Comparison of ENCODE assay signal across 19 cellular contexts in the genomic region with DNA sequence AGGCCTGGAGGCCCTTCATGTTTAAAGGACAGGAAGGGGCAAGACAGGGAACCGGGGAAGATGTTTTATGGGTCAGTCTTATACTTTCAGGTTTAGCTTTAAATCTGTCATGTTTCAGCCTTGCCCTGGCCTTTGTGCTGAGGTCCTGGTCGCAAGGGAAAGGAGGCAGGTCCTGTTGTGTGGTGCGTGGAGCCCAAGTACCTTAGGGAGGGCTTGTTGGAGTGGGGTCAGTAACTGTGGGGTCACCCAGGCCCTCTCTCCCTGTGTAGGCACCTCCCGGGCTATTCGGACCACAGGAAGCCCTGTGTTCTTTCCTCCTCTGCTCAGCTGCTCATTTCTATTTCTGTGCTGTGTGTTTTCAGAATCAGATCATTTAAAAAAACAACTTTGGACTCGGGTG. TPM values are rescaled to one million over a fixed set of nuclear protein-coding genes. Genes with fewer than 3 reads are reported as not detected.
DNase-seq lines count a peak whose midpoint lies in the region; ATAC-seq, FAIRE-seq and TF ChIP-seq lines count a peak whose summit lies in the region.
"Had no signal": no experiment of that assay in that cellular context is flagged by ENCODE, and none has a peak within 500 bp of the region (broad histone marks: within the 10 kb centered on the region; RNA-seq: fewer than 3 reads in every experiment).

No MANE protein-coding gene starts in this region.

- no peak for FAIRE-seq in kidney (lab: Jason Lieb, UNC)
- FAIRE-seq: H1 had no signal

- H3K9me3 ChIP-seq in CD4-positive, CD25-positive, alpha-beta regulatory T cell (ENCODE audit: control insufficient read depth in 2 of 2, low read length in 2 of 2): no peaks in the 10 kb centered on the region
- no peaks in the 10 kb centered on the region for H3K9me3 ChIP-seq in RWPE2 (ENCODE audit: severe bottlenecking)
- no peaks in the 10 kb centered on the region for H3K9me3 ChIP-seq in kidney (ENCODE audit: control insufficient read depth in 1 of 2, low read length in 2 of 2)
- no peaks in the 10 kb centered on the region for H3K9me3 ChIP-seq in spleen
- H3K9me3 ChIP-seq: Caco-2 had no signal

- no peak for TF ChIP-seq POLR2A in spleen (IDR thresholded peaks at IDR 0.05)

- no peak for ATAC-seq in CD4-positive, CD25-positive, alpha-beta regulatory T cell (ENCODE audit: low read depth in 2 of 2)
- ATAC-seq in RWPE2 (ENCODE audit: low read depth): no peak

- TF ChIP-seq CTCF in RWPE2 (IDR thresholded peaks at IDR 0.05; ENCODE audit: poor library complexity, severe bottlenecking): no peak
- TF ChIP-seq CTCF in kidney (IDR thresholded peaks at IDR 0.05; ENCODE audit: borderline replicate concordance, extremely low read depth, insufficient read depth): no peak
- no peak for TF ChIP-seq CTCF in spleen (IDR thresholded peaks at IDR 0.05 in 8 of 11, conservative IDR thresholded peaks at IDR 0.05 in 3 of 11)

- intact Hi-C loops in kidney (cut with DNase I) (no loop called here), spleen (cut with DNase I; ENCODE audit: low total_unique reads) (no loop called here)
- intact Hi-C loops in activated T-helper 1 cell treated with anti-CD3 and anti-CD28 coated beads, Interleukin-12 subunit alpha, Interleukin-12 subunit beta, Interleukin-2, Interleukin-4 antibody, amounts not matched to agents 30 ng/mL and 10 ng/mL and 1 ng/mL, durations not matched to agents 14 hours and 24 hours and 36 hours (cut with micrococcal nuclease): no loop called here

- WGBS in spleen, 5 donors: 68 to 89% (median 87%) methylated on average over 6 of the region's 6 CpGs

- H3K9ac ChIP-seq in kidney (ENCODE audit: low read length in 2 of 2): no peak overlapping the region
- H3K9ac ChIP-seq: KMS-11 had no signal

- H3K27ac ChIP-seq in CD4-positive, CD25-positive, alpha-beta regulatory T cell (ENCODE audit: insufficient read depth, low read length, poor library complexity, severe bottlenecking): no peak overlapping the region
- no peak overlapping the region for H3K27ac ChIP-seq in RWPE2 (ENCODE audit: poor library complexity, severe bottlenecking)
- no peak overlapping the region for H3K27ac ChIP-seq in kidney (ENCODE audit: low read depth in 2 of 2, low read length in 2 of 2)
- no peak overlapping the region for H3K27ac ChIP-seq in spleen
- H3K27ac ChIP-seq: KMS-11 had no signal

- H3K27me3 ChIP-seq in CD4-positive, CD25-positive, alpha-beta regulatory T cell (ENCODE audit: control insufficient read depth, insufficient read depth, low read length): no peaks in the 10 kb centered on the region
- H3K27me3 ChIP-seq in RWPE2 (ENCODE audit: insufficient read depth, poor library complexity, severe bottlenecking): no peaks in the 10 kb centered on the region
- no peaks in the 10 kb centered on the region for H3K27me3 ChIP-seq in spleen (replicated peaks in 1 of 7)

- peaks cover 9% of the 10 kb centered on the region for H3K4me1 ChIP-seq in CD4-positive, CD25-positive, alpha-beta regulatory T cell (ENCODE audit: control insufficient read depth, insufficient read depth, low read length, poor library complexity, severe bottlenecking)
- H3K4me1 ChIP-seq in RWPE2 (ENCODE audit: insufficient read depth, poor library complexity, severe bottlenecking): peaks cover 22% of the 10 kb centered on the region
- H3K4me1 ChIP-seq in kidney (ENCODE audit: control insufficient read depth in 1 of 2, insufficient read depth in 1 of 2, low read depth in 1 of 2, low read length in 2 of 2): peaks cover 22 to 25% of the 10 kb centered on the region in 2 donors
- H3K4me1 ChIP-seq in spleen: peaks cover 0 to 71% (median 40%) of the 10 kb centered on the region in 6 donors

- no peaks in the 10 kb centered on the region for H3K9me3 Mint-ChIP-seq in CD4-positive, CD25-positive, alpha-beta regulatory T cell
- H3K9me3 Mint-ChIP-seq in activated T-helper 1 cell treated with anti-CD3 and anti-CD28 coated beads, Interleukin-12 subunit alpha, Interleukin-12 subunit beta, Interleukin-2, Interleukin-4 antibody, amounts not matched to agents 30 ng/mL and 10 ng/mL and 1 ng/mL, durations not matched to agents 14 hours and 24 hours and 36 hours: no peaks in the 10 kb centered on the region
- H3K9me3 Mint-ChIP-seq: CD14-positive monocyte, HFFc6 had no signal

- peaks cover 27% of the 10 kb centered on the region for H3K36me3 Mint-ChIP-seq in CD4-positive, CD25-positive, alpha-beta regulatory T cell
- peaks cover 13% of the 10 kb centered on the region for H3K36me3 Mint-ChIP-seq in activated T-helper 1 cell treated with anti-CD3 and anti-CD28 coated beads, Interleukin-12 subunit alpha, Interleukin-12 subunit beta, Interleukin-2, Interleukin-4 antibody, amounts not matched to agents 30 ng/mL and 10 ng/mL and 1 ng/mL, durations not matched to agents 14 hours and 24 hours and 36 hours (ENCODE audit: low read depth)

- peak overlapping the region in 2 of 3 donors; percentile 49 to 73 for H3K27ac Mint-ChIP-seq in CD4-positive, CD25-positive, alpha-beta regulatory T cell
- H3K27ac Mint-ChIP-seq in activated T-helper 1 cell treated with anti-CD3 and anti-CD28 coated beads, Interleukin-12 subunit alpha, Interleukin-12 subunit beta, Interleukin-2, Interleukin-4 antibody, amounts not matched to agents 30 ng/mL and 10 ng/mL and 1 ng/mL, durations not matched to agents 14 hours and 24 hours and 36 hours: no peak overlapping the region
- H3K27ac Mint-ChIP-seq: HFFc6 had no signal

- H3K4me1 Mint-ChIP-seq in CD4-positive, CD25-positive, alpha-beta regulatory T cell: peaks cover 0 to 43% (median 28%) of the 10 kb centered on the region in 4 donors
- peaks cover 22% of the 10 kb centered on the region for H3K4me1 Mint-ChIP-seq in activated T-helper 1 cell treated with anti-CD3 and anti-CD28 coated beads, Interleukin-12 subunit alpha, Interleukin-12 subunit beta, Interleukin-2, Interleukin-4 antibody, amounts not matched to agents 30 ng/mL and 10 ng/mL and 1 ng/mL, durations not matched to agents 14 hours and 24 hours and 36 hours (ENCODE audit: low read depth)
- H3K4me1 Mint-ChIP-seq: CD14-positive monocyte had no signal

- H3K36me3 ChIP-seq in CD4-positive, CD25-positive, alpha-beta regulatory T cell (ENCODE audit: control insufficient read depth, insufficient read depth, low read length): peaks cover 21% of the 10 kb centered on the region
- peaks cover 47% of the 10 kb centered on the region for H3K36me3 ChIP-seq in RWPE2 (ENCODE audit: low read depth)
- peaks cover 12% of the 10 kb centered on the region in 2 donors for H3K36me3 ChIP-seq in kidney (ENCODE audit: control insufficient read depth in 1 of 2, insufficient read depth in 2 of 2, low read length in 2 of 2)
- H3K36me3 ChIP-seq in spleen: peaks cover 0 to 85% (median 15%) of the 10 kb centered on the region in 6 donors

- H3K4me3 ChIP-seq in CD4-positive, CD25-positive, alpha-beta regulatory T cell (ENCODE audit: low read depth, low read length): no peak overlapping the region
- H3K4me3 ChIP-seq in RWPE2 (ENCODE audit: severe bottlenecking) (no peak overlapping the region), kidney (ENCODE audit: low read length in 2 of 2) (no peak overlapping the region), spleen (no peak overlapping the region)

- no peaks in the 10 kb centered on the region for H3K27me3 Mint-ChIP-seq in CD4-positive, CD25-positive, alpha-beta regulatory T cell
- H3K27me3 Mint-ChIP-seq in activated T-helper 1 cell treated with anti-CD3 and anti-CD28 coated beads, Interleukin-12 subunit alpha, Interleukin-12 subunit beta, Interleukin-2, Interleukin-4 antibody, amounts not matched to agents 30 ng/mL and 10 ng/mL and 1 ng/mL, durations not matched to agents 14 hours and 24 hours and 36 hours (ENCODE audit: insufficient read depth): no peaks in the 10 kb centered on the region

- H3K4me3 Mint-ChIP-seq in CD4-positive, CD25-positive, alpha-beta regulatory T cell: no peak overlapping the region
- no peak overlapping the region for H3K4me3 Mint-ChIP-seq in activated T-helper 1 cell treated with anti-CD3 and anti-CD28 coated beads, Interleukin-12 subunit alpha, Interleukin-12 subunit beta, Interleukin-2, Interleukin-4 antibody, amounts not matched to agents 30 ng/mL and 10 ng/mL and 1 ng/mL, durations not matched to agents 14 hours and 24 hours and 36 hours
- H3K4me3 Mint-ChIP-seq: CD14-positive monocyte, HFFc6 had no signal

- no peak for DNase-seq in CD4-positive, CD25-positive, alpha-beta regulatory T cell
- DNase-seq in RWPE2 (ENCODE audit: low spot score) (peak; percentile 15), kidney (peak; percentile 20), spleen (peak; percentile 19), KG1 (lab: John Stamatoyannopoulos, UW) (no peak), AML-193 (lab: John Stamatoyannopoulos, UW) (no peak)
- DNase-seq in activated T-helper 1 cell treated with anti-CD3 and anti-CD28 coated beads, Interleukin-12 subunit alpha, Interleukin-12 subunit beta, Interleukin-2, Interleukin-4 antibody, amounts not matched to agents 30 ng/mL and 10 ng/mL and 1 ng/mL, durations not matched to agents 14 hours and 24 hours and 36 hours (ENCODE audit: low spot score): no peak
- DNase-seq: Caco-2, DMS153, EL, HFFc6, NCI-H1048, NCI-H1436 treated with DMSO at 0.1 percent for 48 hours, NCI-H2107, NCI-H2227 treated with DMSO at 0.1 percent for 48 hours, NCI-H524 had no signal

RNA-seq across cellular contexts. Expression of a gene that starts 42.7 kb away (rescaled TPM):
- 234 TPM for total RNA-seq in CD4-positive, CD25-positive, alpha-beta regulatory T cell
- polyA plus RNA-seq in CD4-positive, CD25-positive, alpha-beta regulatory T cell: 10 to 100 TPM; 49.0 to 88.5 (median 55.8) TPM
- 250 TPM for total RNA-seq in kidney
- polyA plus RNA-seq in kidney (ENCODE audit: insufficient read depth, low read depth, low replicate concordance): 120 TPM
- 100 to 1,000 TPM; 120 to 309 (median 197) TPM for total RNA-seq in spleen
- 100 to 1,000 TPM in 1 of 3 donors, 10 to 100 TPM in 2; 52.3 to 114 (median 83.0) TPM for polyA plus RNA-seq in spleen
- total RNA-seq in activated T-helper 1 cell treated with anti-CD3 and anti-CD28 coated beads, Interleukin-12 subunit alpha, Interleukin-12 subunit beta, Interleukin-2, Interleukin-4 antibody, amounts not matched to agents 30 ng/mL and 10 ng/mL and 1 ng/mL, durations not matched to agents 14 hours and 24 hours and 36 hours: 169 and 175 TPM in 2 replicates

Comparison
In these comparisons a context has a peak if more than half of its experiments do, and no peak if none do; other contexts are left out.
1. DNase-seq: peak in RWPE2 (single experiment), kidney (single experiment) and spleen (single experiment); none in CD4-positive, CD25-positive, alpha-beta regulatory T cell (0 of 3), KG1 (single experiment), AML-193 (0 of 2) and activated T-helper 1 cell treated with anti-CD3 and anti-CD28 coated beads, Interleukin-12 subunit alpha, Interleukin-12 subunit beta, Interleukin-2, Interleukin-4 antibody, amounts not matched to agents 30 ng/mL and 10 ng/mL and 1 ng/mL, durations not matched to agents 14 hours and 24 hours and 36 hours (single experiment).